ENCODE assay signal across 14 cellular contexts in genomic region chr4:104930298-104930697, GRCh38.
DNase-seq lines count a peak whose midpoint lies in the region; ATAC-seq and TF ChIP-seq lines count a peak whose summit lies in the region.
"Had no signal": no experiment of that assay in that cellular context is flagged by ENCODE, and none has a peak within 500 bp of the region (broad histone marks: within the 10 kb centered on the region; RNA-seq: fewer than 3 reads in every experiment).

No MANE protein-coding gene starts in this region.

- H3K36me3 Mint-ChIP-seq in T-helper 1 cell treated with Interleukin-12 subunit alpha and Interleukin-12 subunit beta and Interleukin-4 antibody, amounts not matched to agents 30 μg/mL and 1 μg/mL, for 36 hours (ENCODE audit: low read depth), result peaks cover 20% of the 10 kb centered on the region
- H3K36me3 Mint-ChIP-seq in naive thymus-derived CD4-positive, alpha-beta T cell, result peaks cover 0 to 27% (median 0%) of the 10 kb centered on the region in 5 donors
- H3K36me3 Mint-ChIP-seq in HFFc6 (ENCODE audit: low read depth), result no peaks in the 10 kb centered on the region

- H3K27me3 Mint-ChIP-seq in T-helper 1 cell treated with Interleukin-12 subunit alpha and Interleukin-12 subunit beta and Interleukin-4 antibody, amounts not matched to agents 30 μg/mL and 1 μg/mL, for 36 hours (ENCODE audit: low read depth), result peaks cover 5% of the 10 kb centered on the region
- H3K27me3 Mint-ChIP-seq in naive thymus-derived CD4-positive, alpha-beta T cell, result peaks cover 0 to 12% (median 0%) of the 10 kb centered on the region in 5 donors
- H3K27me3 Mint-ChIP-seq in HFFc6 (ENCODE audit: insufficient read depth), result peaks cover 2% of the 10 kb centered on the region; the same call in 1 of the 2 replicates

- TF ChIP-seq CTCF in HFFc6 (IDR thresholded peaks at IDR 0.05), result no peak

- DNase-seq in T-helper 1 cell, result no peak
- DNase-seq in naive thymus-derived CD4-positive, alpha-beta T cell, result no peak
- DNase-seq in HFFc6, result no peak
- DNase-seq in HuH-7 (ENCODE audit: low spot score), result no peak
- DNase-seq: effector CD4-positive, alpha-beta T cell; foreskin fibroblast; NCI-H1105; SHP77 had no signal

- CTCF ChIA-PET in naive thymus-derived CD4-positive, alpha-beta T cell (lab: Charles Lee), result no interaction called here

- no peaks in the 10 kb centered on the region for H3K36me3 ChIP-seq in naive thymus-derived CD4-positive, alpha-beta T cell (ENCODE audit: control insufficient read depth in 2 of 3, insufficient read depth in 3 of 3, low read length in 3 of 3)
- H3K36me3 ChIP-seq: tibial artery had no signal

- intact Hi-C loops in naive thymus-derived CD4-positive, alpha-beta T cell (cut with micrococcal nuclease), result loop anchor here (1.0 to 2.0 kb wide), 3 partner anchors 8 to 217 kb away; partner anchors contain the start of gene TET2 (in 1 of the 2)

- no peaks in the 10 kb centered on the region for H3K4me1 ChIP-seq in naive thymus-derived CD4-positive, alpha-beta T cell (ENCODE audit: control insufficient read depth in 2 of 2, insufficient read depth in 2 of 2, low read length in 2 of 2)
- H3K4me1 ChIP-seq: tibial artery had no signal

- POLR2A ChIA-PET in naive thymus-derived CD4-positive, alpha-beta T cell (lab: Charles Lee), result no interaction called here

- peaks cover 22% of the 10 kb centered on the region for H3K9me3 Mint-ChIP-seq in T-helper 1 cell treated with Interleukin-12 subunit alpha and Interleukin-12 subunit beta and Interleukin-4 antibody, amounts not matched to agents 30 μg/mL and 1 μg/mL, for 36 hours
- peaks cover 0 to 17% (median 12%) of the 10 kb centered on the region in 11 donors for H3K9me3 Mint-ChIP-seq in naive thymus-derived CD4-positive, alpha-beta T cell
- H3K9me3 Mint-ChIP-seq in HFFc6, result no peaks in the 10 kb centered on the region; the same call in 1 of the 2 replicates

- H3K27ac ChIP-seq in naive thymus-derived CD4-positive, alpha-beta T cell (ENCODE audit: low read depth, low read length), result no peak overlapping the region
- H3K27ac ChIP-seq: 22Rv1, tibial artery had no signal

- ATAC-seq in GM21447 (IDR thresholded peaks at IDR 0.05; ENCODE audit: unreplicated experiment) (peak; percentile 10), HG03571 (IDR thresholded peaks at IDR 0.05; ENCODE audit: unreplicated experiment) (peak; percentile 18), GM21717 (IDR thresholded peaks at IDR 0.05; ENCODE audit: unreplicated experiment) (no peak)
- no peak for ATAC-seq in naive thymus-derived CD4-positive, alpha-beta T cell

- H3K4me1 Mint-ChIP-seq in T-helper 1 cell treated with Interleukin-12 subunit alpha and Interleukin-12 subunit beta and Interleukin-4 antibody, amounts not matched to agents 30 μg/mL and 1 μg/mL, for 36 hours (ENCODE audit: low read depth), result peaks cover 29% of the 10 kb centered on the region
- H3K4me1 Mint-ChIP-seq in naive thymus-derived CD4-positive, alpha-beta T cell, result peaks cover 7 to 44% (median 19%) of the 10 kb centered on the region in 7 donors
- no peaks in the 10 kb centered on the region for H3K4me1 Mint-ChIP-seq in HFFc6 (ENCODE audit: low read depth)

- H3K4me3 Mint-ChIP-seq in T-helper 1 cell treated with Interleukin-12 subunit alpha and Interleukin-12 subunit beta and Interleukin-4 antibody, amounts not matched to agents 30 μg/mL and 1 μg/mL, for 36 hours, result no peak overlapping the region
- H3K4me3 Mint-ChIP-seq in naive thymus-derived CD4-positive, alpha-beta T cell, result peak overlapping the region in 6 of 10 donors; percentile 11 to 52 (median 22)
- no peak overlapping the region for H3K4me3 Mint-ChIP-seq in HFFc6

- peak overlapping the region; percentile 27 for H3K27ac Mint-ChIP-seq in T-helper 1 cell treated with Interleukin-12 subunit alpha and Interleukin-12 subunit beta and Interleukin-4 antibody, amounts not matched to agents 30 μg/mL and 1 μg/mL, for 36 hours
- peak overlapping the region in 3 of 9 donors; percentile 17 to 81 (median 62) for H3K27ac Mint-ChIP-seq in naive thymus-derived CD4-positive, alpha-beta T cell
- no peak overlapping the region for H3K27ac Mint-ChIP-seq in HFFc6

- H3K9me3 ChIP-seq in naive thymus-derived CD4-positive, alpha-beta T cell (ENCODE audit: control insufficient read depth in 2 of 3, low read length in 3 of 3), result no peaks in the 10 kb centered on the region

- no peaks in the 10 kb centered on the region for H3K27me3 ChIP-seq in naive thymus-derived CD4-positive, alpha-beta T cell (ENCODE audit: control insufficient read depth in 2 of 2, insufficient read depth in 2 of 2, low read length in 2 of 2)
- H3K27me3 ChIP-seq: tibial artery had no signal

- H3K4me3 ChIP-seq in naive thymus-derived CD4-positive, alpha-beta T cell (ENCODE audit: low read length), result no peak overlapping the region
- H3K4me3 ChIP-seq: tibial artery had no signal

Comparison
In these comparisons a context has a peak if more than half of its experiments do, and no peak if none do; other contexts are left out.
1. H3K4me3 Mint-ChIP-seq: peak in naive thymus-derived CD4-positive, alpha-beta T cell (6 of 10); none in T-helper 1 cell treated with Interleukin-12 subunit alpha and Interleukin-12 subunit beta and Interleukin-4 antibody, amounts not matched to agents 30 μg/mL and 1 μg/mL, for 36 hours (single experiment) and HFFc6 (single experiment).
2. ATAC-seq: peak in GM21447 (single experiment) and HG03571 (single experiment); none in naive thymus-derived CD4-positive, alpha-beta T cell (single experiment) and GM21717 (single experiment).